1 cellular context compared by ENCODE assay signal in the genomic region with DNA sequence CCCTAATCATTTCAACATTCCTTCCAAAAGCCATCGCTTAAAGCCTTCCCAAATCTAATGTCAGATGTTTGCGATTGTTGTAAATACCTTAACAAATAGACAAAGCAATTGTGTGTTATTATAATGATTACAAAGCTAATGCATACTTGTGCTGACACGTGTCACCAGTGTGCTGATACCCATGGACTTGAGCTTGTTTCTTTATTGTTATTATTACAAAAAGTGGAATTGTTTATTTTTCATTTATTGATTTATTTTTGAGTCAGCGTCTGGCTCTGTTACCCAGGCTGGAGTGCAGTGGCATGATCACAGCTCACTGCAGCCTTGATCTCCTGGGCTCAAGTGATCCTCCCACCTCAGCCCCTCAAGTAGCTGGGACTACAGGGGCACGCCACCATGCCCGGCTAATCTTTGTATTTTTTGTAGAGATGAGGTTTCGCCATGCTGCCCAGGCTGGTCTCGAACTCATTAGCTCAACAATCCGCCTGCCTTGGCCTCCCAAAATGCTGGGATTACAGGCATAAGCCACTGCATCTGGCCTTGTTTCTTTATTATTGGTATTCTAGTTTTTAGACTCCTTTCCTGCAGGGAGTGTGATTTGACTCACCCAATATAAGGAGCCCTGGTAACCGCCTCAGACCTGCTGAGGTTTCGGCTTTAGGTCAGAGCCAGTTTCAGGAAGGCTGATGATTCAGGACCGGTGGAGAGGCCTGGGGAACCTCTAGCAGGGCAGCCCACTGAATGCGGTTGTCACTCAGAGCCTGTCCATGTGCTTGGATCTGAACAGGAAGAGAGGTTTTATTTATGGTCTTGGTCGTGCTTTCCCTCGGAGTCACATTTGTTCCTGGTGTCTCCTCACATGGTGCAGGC.
TF ChIP-seq lines count a peak whose summit lies in the region.

No MANE protein-coding gene starts in this region.

TF ChIP-seq in H1, 55 proteins besides CTCF, POLR2A, EP300 and RAD21:
- TF ChIP-seq SUZ12 (IDR thresholded peaks at IDR 0.05; ENCODE audit: low read length), result no peak
